In genomic region chr5:14417232-14417730, GRCh38 we compare ENCODE assay signal across 8 cellular contexts.
DNase-seq lines count a peak whose midpoint lies in the region; ATAC-seq and TF ChIP-seq lines count a peak whose summit lies in the region.
"Had no signal": no experiment of that assay in that cellular context is flagged by ENCODE, and none has a peak within 500 bp of the region (broad histone marks: within the 10 kb centered on the region; RNA-seq: fewer than 3 reads in every experiment).

No MANE protein-coding gene starts in this region.

- peak; percentile 33 for DNase-seq in HFFc6
- DNase-seq in activated naive CD8-positive, alpha-beta T cell treated with anti-CD3 and anti-CD28 coated beads, Interleukin-2, amount 10 ng/mL, durations not matched to agents 7 days and 5 days, result no peak
- DNase-seq in right cardiac atrium, result peak in 1 of 3 donors; percentile 76
- no peak for DNase-seq in stomach
- DNase-seq in NCI-H1105 treated with DMSO at 0.1 percent for 48 hours (lab: John Stamatoyannopoulos, UW), result no peak
- DNase-seq in NCI-H446 (lab: John Stamatoyannopoulos, UW), result no peak
- DNase-seq: MM.1S had no signal

- peaks cover 39% of the 10 kb centered on the region for H3K27me3 Mint-ChIP-seq in HFFc6 (ENCODE audit: insufficient read depth)
- H3K27me3 Mint-ChIP-seq in activated naive CD8-positive, alpha-beta T cell treated with anti-CD3 and anti-CD28 coated beads, Interleukin-2, amount 10 ng/mL, durations not matched to agents 7 days and 5 days, result no peaks in the 10 kb centered on the region

- H3K27ac ChIP-seq in right cardiac atrium (ENCODE audit: low read length) (no peak overlapping the region), stomach (peak overlapping the region in 4 of 5 donors; percentile 11 to 58 (median 40))

- ATAC-seq in activated naive CD8-positive, alpha-beta T cell treated with anti-CD3 and anti-CD28 coated beads, Interleukin-2, amount 10 ng/mL, durations not matched to agents 7 days and 5 days (ENCODE audit: low read depth), result no peak
- peak; percentile 57 to 69 for ATAC-seq in right cardiac atrium
- no peak for ATAC-seq in GM21390 (IDR thresholded peaks at IDR 0.05; ENCODE audit: unreplicated experiment)

- no peaks in the 10 kb centered on the region for H3K9me3 ChIP-seq in right cardiac atrium (ENCODE audit: control insufficient read depth, low read length)
- H3K9me3 ChIP-seq in stomach, result no peaks in the 10 kb centered on the region

- TF ChIP-seq EP300 in stomach (IDR thresholded peaks at IDR 0.05), result no peak

- H3K4me3 ChIP-seq in right cardiac atrium (ENCODE audit: low read length), result no peak overlapping the region
- H3K4me3 ChIP-seq in stomach, result no peak overlapping the region

- peak overlapping the region; percentile 90 for H3K27ac Mint-ChIP-seq in HFFc6
- H3K27ac Mint-ChIP-seq in activated naive CD8-positive, alpha-beta T cell treated with anti-CD3 and anti-CD28 coated beads, Interleukin-2, amount 10 ng/mL, durations not matched to agents 7 days and 5 days, result peak overlapping the region; percentile 82

- no peaks in the 10 kb centered on the region; the same call in 1 of the 2 replicates for H3K9me3 Mint-ChIP-seq in HFFc6
- no peaks in the 10 kb centered on the region for H3K9me3 Mint-ChIP-seq in activated naive CD8-positive, alpha-beta T cell treated with anti-CD3 and anti-CD28 coated beads, Interleukin-2, amount 10 ng/mL, durations not matched to agents 7 days and 5 days

- POLR2A ChIA-PET in activated naive CD8-positive, alpha-beta T cell treated with anti-CD3 and anti-CD28 coated beads, Interleukin-2, amount 10 ng/mL, durations not matched to agents 7 days and 5 days (lab: Charles Lee), result interaction anchor here (1.4 kb wide), 1 partner anchor 165 kb away, joined by 5 read pairs; no protein-coding TSS in a partner anchor

- intact Hi-C loops in right cardiac atrium (cut with DNase I), result no loop called here
- intact Hi-C loops in stomach (cut with DNase I; ENCODE audit: low total_unique reads), result no loop called here

- H3K36me3 ChIP-seq in stomach, result peaks cover 31 to 90% (median 84%) of the 10 kb centered on the region in 4 donors

- H3K4me1 Mint-ChIP-seq in HFFc6 (ENCODE audit: low read depth), result peaks cover 87% of the 10 kb centered on the region
- peaks cover 55% of the 10 kb centered on the region for H3K4me1 Mint-ChIP-seq in activated naive CD8-positive, alpha-beta T cell treated with anti-CD3 and anti-CD28 coated beads, Interleukin-2, amount 10 ng/mL, durations not matched to agents 7 days and 5 days

- H3K4me3 Mint-ChIP-seq in HFFc6, result peak overlapping the region; percentile 52; the same call in 1 of the 2 replicates
- H3K4me3 Mint-ChIP-seq in activated naive CD8-positive, alpha-beta T cell treated with anti-CD3 and anti-CD28 coated beads, Interleukin-2, amount 10 ng/mL, durations not matched to agents 7 days and 5 days, result peak overlapping the region; percentile 44

- H3K36me3 Mint-ChIP-seq in HFFc6 (ENCODE audit: low read depth), result peaks cover 81% of the 10 kb centered on the region
- H3K36me3 Mint-ChIP-seq in activated naive CD8-positive, alpha-beta T cell treated with anti-CD3 and anti-CD28 coated beads, Interleukin-2, amount 10 ng/mL, durations not matched to agents 7 days and 5 days, result peaks cover 5% of the 10 kb centered on the region

- WGBS in right cardiac atrium, result 70% methylated on average over 5 of the region's 5 CpGs
- 63 to 90% (median 81%) methylated on average over 5 of the region's 5 CpGs for WGBS in stomach, 5 donors

- H3K27me3 ChIP-seq in right cardiac atrium (ENCODE audit: control insufficient read depth, insufficient read depth), result no peaks in the 10 kb centered on the region
- H3K27me3 ChIP-seq in stomach, result no peaks in the 10 kb centered on the region

- TF ChIP-seq CTCF in HFFc6 (IDR thresholded peaks at IDR 0.05) (no peak), stomach (IDR thresholded peaks at IDR 0.05) (no peak)

- no peak for TF ChIP-seq POLR2A in stomach (IDR thresholded peaks at IDR 0.05)

- H3K4me1 ChIP-seq in right cardiac atrium (ENCODE audit: control insufficient read depth, insufficient read depth, low read length), result no peaks in the 10 kb centered on the region
- H3K4me1 ChIP-seq in stomach, result peaks cover 0 to 34% (median 11%) of the 10 kb centered on the region in 4 donors

Comparison
In these comparisons a context has a peak if more than half of its experiments do, and no peak if none do; other contexts are left out.
1. ATAC-seq: peak in right cardiac atrium (2 of 2); none in activated naive CD8-positive, alpha-beta T cell treated with anti-CD3 and anti-CD28 coated beads, Interleukin-2, amount 10 ng/mL, durations not matched to agents 7 days and 5 days (single experiment) and GM21390 (single experiment).